In the genomic region with DNA sequence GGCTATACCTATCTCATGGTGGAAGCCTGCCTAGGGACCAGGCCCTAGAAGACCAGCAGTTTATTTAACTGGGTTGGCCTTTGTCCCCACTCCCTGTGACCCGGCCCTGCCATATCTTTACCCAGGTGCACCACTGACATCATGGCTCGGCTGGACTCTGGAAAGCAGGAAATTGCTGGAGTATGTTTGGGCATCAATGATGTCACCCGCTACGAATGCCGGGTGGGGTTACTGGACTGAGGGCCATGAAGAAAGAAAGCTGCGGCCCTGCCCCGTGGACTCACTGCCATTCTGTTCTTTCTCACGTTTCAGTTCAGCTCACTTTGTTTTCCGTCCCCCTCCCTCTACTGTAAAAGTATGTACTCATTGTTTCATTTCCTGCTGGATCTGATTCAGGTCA, we compare ENCODE assay signal across 7 cellular contexts.
DNase-seq lines count a peak whose midpoint lies in the region; ATAC-seq and TF ChIP-seq lines count a peak whose summit lies in the region.
"Not testable (repeated sequence)": the region's sequence is repeated elsewhere in the genome, so short reads cannot be mapped to it uniquely, and the experiment has no call there.

No MANE protein-coding gene starts in this region.

- peak; percentile 12 for DNase-seq in RWPE2 (ENCODE audit: low spot score)
- peak; percentile 3 for DNase-seq in activated naive CD4-positive, alpha-beta T cell treated with anti-CD3 and anti-CD28 coated beads for 36 hours
- DNase-seq in colonic mucosa, result peak; percentile 39
- peak in 4 of 5 donors; percentile 15 to 21 (median 18) for DNase-seq in heart left ventricle
- peak; percentile 2 for DNase-seq in left kidney (ENCODE audit: low read depth, low spot score)
- DNase-seq in sigmoid colon, result peak; percentile 19

- TF ChIP-seq POLR2A in heart left ventricle (IDR thresholded peaks at IDR 0.05); sigmoid colon (IDR thresholded peaks at IDR 0.05): not testable (repeated sequence)

- not testable (repeated sequence) for H3K4me3 ChIP-seq in RWPE2 (ENCODE audit: severe bottlenecking); colonic mucosa; heart left ventricle; sigmoid colon

- H3K36me3 Mint-ChIP-seq in activated naive CD4-positive, alpha-beta T cell treated with anti-CD3 and anti-CD28 coated beads for 36 hours (ENCODE audit: low read depth), result not testable (repeated sequence)

- H3K4me3 Mint-ChIP-seq in activated naive CD4-positive, alpha-beta T cell treated with anti-CD3 and anti-CD28 coated beads for 36 hours, result not testable (repeated sequence)

- not testable (repeated sequence) for H3K27ac ChIP-seq in RWPE2 (ENCODE audit: poor library complexity, severe bottlenecking); colonic mucosa; heart left ventricle; sigmoid colon

- H3K4me1 ChIP-seq in RWPE2 (ENCODE audit: insufficient read depth, poor library complexity, severe bottlenecking); colonic mucosa; heart left ventricle; sigmoid colon: not testable (repeated sequence)

- not testable (repeated sequence) for TF ChIP-seq CTCF in RWPE2 (IDR thresholded peaks at IDR 0.05; ENCODE audit: poor library complexity, severe bottlenecking); colonic mucosa (IDR thresholded peaks at IDR 0.05); heart left ventricle (IDR thresholded peaks at IDR 0.05); sigmoid colon (IDR thresholded peaks at IDR 0.05)

- peak; percentile 70 for TF ChIP-seq EP300 in Ishikawa (IDR thresholded peaks at IDR 0.05; ENCODE audit: borderline replicate concordance)
- not testable (repeated sequence) for TF ChIP-seq EP300 in sigmoid colon (IDR thresholded peaks at IDR 0.05)

- not testable (repeated sequence) for TF ChIP-seq RAD21 in Ishikawa (IDR thresholded peaks at IDR 0.05; ENCODE audit: low read depth)

- ATAC-seq in RWPE2 (ENCODE audit: low read depth); heart left ventricle: not testable (repeated sequence)

- H3K4me1 Mint-ChIP-seq in activated naive CD4-positive, alpha-beta T cell treated with anti-CD3 and anti-CD28 coated beads for 36 hours (ENCODE audit: low read depth), result not testable (repeated sequence)

- not testable (repeated sequence) for H3K27me3 Mint-ChIP-seq in activated naive CD4-positive, alpha-beta T cell treated with anti-CD3 and anti-CD28 coated beads for 36 hours (ENCODE audit: low read depth)

- not testable (repeated sequence) for H3K9ac ChIP-seq in colonic mucosa (ENCODE audit: low read depth in 2 of 2, low read length in 2 of 2)

- H3K27me3 ChIP-seq in RWPE2 (ENCODE audit: insufficient read depth, poor library complexity, severe bottlenecking); colonic mucosa; heart left ventricle; sigmoid colon: not testable (repeated sequence)

- intact Hi-C loops in activated naive CD4-positive, alpha-beta T cell treated with anti-CD3 and anti-CD28 coated beads for 36 hours (cut with micrococcal nuclease); colonic mucosa (cut with DNase I); heart left ventricle (cut with DNase I); sigmoid colon (cut with DNase I): not testable (repeated sequence)

- not testable (repeated sequence) for H3K9me3 Mint-ChIP-seq in activated naive CD4-positive, alpha-beta T cell treated with anti-CD3 and anti-CD28 coated beads for 36 hours

- H3K9me3 ChIP-seq in RWPE2 (ENCODE audit: severe bottlenecking); colonic mucosa; heart left ventricle; sigmoid colon: not testable (repeated sequence)

- CTCF ChIA-PET in activated naive CD4-positive, alpha-beta T cell treated with anti-CD3 and anti-CD28 coated beads for 36 hours (lab: Charles Lee), result not testable (repeated sequence)

- H3K36me3 ChIP-seq in RWPE2 (ENCODE audit: low read depth); colonic mucosa; heart left ventricle; sigmoid colon: not testable (repeated sequence)

- not testable (repeated sequence) for H3K27ac Mint-ChIP-seq in activated naive CD4-positive, alpha-beta T cell treated with anti-CD3 and anti-CD28 coated beads for 36 hours

- 0 to 75% (median 65%) methylated on average over 1 to 7 of the region's 9 CpGs; no CpG with 5 or more reads in 1 of the 4 donors for WGBS in heart left ventricle, 4 donors
- WGBS in sigmoid colon, 2 donors, result 11 to 54% methylated on average over 7 to 8 of the region's 9 CpGs

TF ChIP-seq in Ishikawa, 13 proteins besides CTCF, POLR2A, EP300 and RAD21:
- TF ChIP-seq FOXM1 (IDR thresholded peaks at IDR 0.05; ENCODE audit: borderline replicate concordance, low read depth) (peak; percentile 50; the same call in 1 of the 2 replicates), TCF12 (IDR thresholded peaks at IDR 0.05; ENCODE audit: low read depth) (peak; percentile 74), NFIC (IDR thresholded peaks at IDR 0.05) (peak; percentile 21; the same call in 1 of the 2 replicates), TEAD4 (IDR thresholded peaks at IDR 0.05) (peak; percentile 67)
